4 cellular contexts compared by ENCODE assay signal in genomic region chr6:116064626-116065025, GRCh38.
TF ChIP-seq lines count a peak whose summit lies in the region.

No MANE protein-coding gene starts in this region.

TF ChIP-seq in SK-N-SH treated with all-trans-retinoic acid at 6 μM for 48 hours, 23 proteins besides CTCF, POLR2A, EP300 and RAD21:
- no peak for TF ChIP-seq OSR1 (CRISPR knock-in tag; IDR thresholded peaks at IDR 0.05)
- TF ChIP-seq ISL1 (CRISPR knock-in tag; IDR thresholded peaks at IDR 0.05) = peak; percentile 75
- no peak for TF ChIP-seq ZNF8 (CRISPR knock-in tag; IDR thresholded peaks at IDR 0.05)
- TF ChIP-seq ZC3H10 (CRISPR knock-in tag; IDR thresholded peaks at IDR 0.05) = no peak
- 0 out of 2 replicates have a peak, but pooled peaks have one; percentile 25 for TF ChIP-seq TCF4 (CRISPR knock-in tag; IDR thresholded peaks at IDR 0.05; ENCODE audit: borderline replicate concordance)
- TF ChIP-seq ZFP30 (CRISPR knock-in tag; IDR thresholded peaks at IDR 0.05) = no peak
- TF ChIP-seq ZNF565 (CRISPR knock-in tag; conservative IDR thresholded peaks at IDR 0.05; ENCODE audit: low read depth) = no peak

TF ChIP-seq in SK-N-SH, 30 proteins besides CTCF, POLR2A, EP300 and RAD21:
- TF ChIP-seq JUND (IDR thresholded peaks at IDR 0.05) = no peak
- TF ChIP-seq RFX5 (IDR thresholded peaks at IDR 0.05; ENCODE audit: low read length) = no peak
- TF ChIP-seq REST (IDR thresholded peaks at IDR 0.05; ENCODE audit: low read depth, low read length) = no peak
- TF ChIP-seq CHD2 (IDR thresholded peaks at IDR 0.05; ENCODE audit: low read length, partially characterized antibody) = no peak
- no peak for TF ChIP-seq YY1 (IDR thresholded peaks at IDR 0.05; ENCODE audit: low read depth)
- no peak for TF ChIP-seq RCOR1 (IDR thresholded peaks at IDR 0.05; ENCODE audit: low read length)
- no peak for TF ChIP-seq MEF2A (IDR thresholded peaks at IDR 0.05; ENCODE audit: borderline replicate concordance, low read depth)
- TF ChIP-seq EZH2phosphoT487 (IDR thresholded peaks at IDR 0.05; ENCODE audit: borderline replicate concordance, low read depth) = no peak
- TF ChIP-seq RXRA (IDR thresholded peaks at IDR 0.05; ENCODE audit: borderline replicate concordance, low read depth) = no peak
- no peak for TF ChIP-seq TEAD4 (IDR thresholded peaks at IDR 0.05; ENCODE audit: borderline replicate concordance, insufficient read depth)
- TF ChIP-seq TCF12 (IDR thresholded peaks at IDR 0.05) = no peak
- TF ChIP-seq ZBTB33 (IDR thresholded peaks at IDR 0.05; ENCODE audit: borderline replicate concordance, low read depth) = no peak

TF ChIP-seq in GM23338, 12 proteins besides CTCF, POLR2A, EP300 and RAD21 (continues in another document):
- no peak for TF ChIP-seq ZNF114 (CRISPR knock-in tag; IDR thresholded peaks at IDR 0.05)
- TF ChIP-seq STAT1 (IDR thresholded peaks at IDR 0.05; ENCODE audit: unreplicated experiment) = no peak
- no peak for TF ChIP-seq EZH2 (IDR thresholded peaks at IDR 0.05; ENCODE audit: low read depth, unreplicated experiment)
- TF ChIP-seq POLR2AphosphoS5 (IDR thresholded peaks at IDR 0.05; ENCODE audit: low read depth) = no peak
- TF ChIP-seq JUNB (IDR thresholded peaks at IDR 0.05; ENCODE audit: unreplicated experiment) = no peak
- no peak for TF ChIP-seq NANOG (IDR thresholded peaks at IDR 0.05; ENCODE audit: borderline replicate concordance)
- no peak for TF ChIP-seq ZNF462 (CRISPR knock-in tag; IDR thresholded peaks at IDR 0.05)
- TF ChIP-seq REST (IDR thresholded peaks at IDR 0.05; ENCODE audit: unreplicated experiment) = no peak
- no peak for TF ChIP-seq ZNF331 (CRISPR knock-in tag; IDR thresholded peaks at IDR 0.05; ENCODE audit: low read depth)

TF ChIP-seq in WTC11, 78 proteins besides CTCF, POLR2A, EP300 and RAD21:
- TF ChIP-seq SOX15 (CRISPR knock-in tag; IDR thresholded peaks at IDR 0.05) = no peak
- TF ChIP-seq ZNF138 (CRISPR knock-in tag; conservative IDR thresholded peaks at IDR 0.05) = no peak
- TF ChIP-seq ZNF396 (CRISPR knock-in tag; IDR thresholded peaks at IDR 0.05; ENCODE audit: borderline replicate concordance) = no peak
